In genomic region chr7:151460474-151460855, GRCh38 we compare ENCODE assay signal across 10 cellular contexts. TPM values are rescaled to one million over a fixed set of nuclear protein-coding genes. Genes with fewer than 3 reads are reported as not detected.
DNase-seq lines count a peak whose midpoint lies in the region; ATAC-seq and TF ChIP-seq lines count a peak whose summit lies in the region.
"Had no signal": no experiment of that assay in that cellular context is flagged by ENCODE, and none has a peak within 500 bp of the region (broad histone marks: within the 10 kb centered on the region; RNA-seq: fewer than 3 reads in every experiment).

No MANE protein-coding gene starts in this region.

- peak overlapping the region; percentile 86 for H3K27ac ChIP-seq in endodermal cell (ENCODE audit: low read depth, low read length)
- H3K27ac ChIP-seq in lung (ENCODE audit: low read depth in 1 of 2, low read length in 1 of 2) = peak overlapping the region; percentile 63 to 78
- peak overlapping the region; percentile 99 for H3K27ac ChIP-seq in stomach smooth muscle (ENCODE audit: low read length)

- H3K9me3 Mint-ChIP-seq in endodermal cell = peaks cover 29% of the 10 kb centered on the region

- H3K27me3 ChIP-seq in NT2/D1 (ENCODE audit: insufficient read depth, insufficient read length) (peaks cover 17% of the 10 kb centered on the region), endodermal cell (ENCODE audit: control insufficient read depth, insufficient read depth, low read length, poor library complexity, severe bottlenecking) (no peaks in the 10 kb centered on the region), lung (ENCODE audit: control insufficient read depth, insufficient read depth) (no peaks in the 10 kb centered on the region), stomach smooth muscle (ENCODE audit: control insufficient read depth in 1 of 2, insufficient read depth in 2 of 2, low read length in 2 of 2) (no peaks in the 10 kb centered on the region)

- no peaks in the 10 kb centered on the region for H3K27me3 Mint-ChIP-seq in endodermal cell (ENCODE audit: insufficient read depth)

- no peak for ATAC-seq in lung (ENCODE audit: insufficient read depth, low FRiP score)
- ATAC-seq in HG02884 (IDR thresholded peaks at IDR 0.05; ENCODE audit: unreplicated experiment) = no peak

- no peak overlapping the region for H3K4me3 Mint-ChIP-seq in endodermal cell
- H3K4me3 Mint-ChIP-seq: activated naive CD8-positive, alpha-beta T cell treated with anti-CD3 and anti-CD28 coated beads, Interleukin-2, amount 10 ng/mL, durations not matched to agents 7 days and 5 days had no signal

- H3K36me3 Mint-ChIP-seq in endodermal cell (ENCODE audit: low read depth) = peaks cover 34% of the 10 kb centered on the region

- H3K36me3 ChIP-seq in NT2/D1 (ENCODE audit: insufficient read depth, insufficient read length, low read length) (peaks cover 11% of the 10 kb centered on the region), endodermal cell (ENCODE audit: control insufficient read depth, insufficient read depth, low read length) (peaks cover 23% of the 10 kb centered on the region), lung (ENCODE audit: control insufficient read depth in 2 of 2, insufficient read depth in 2 of 2, low read length in 2 of 2) (peaks cover 2 to 11% of the 10 kb centered on the region in 2 donors), stomach smooth muscle (ENCODE audit: control insufficient read depth in 2 of 2, insufficient read depth in 2 of 2, low read length in 2 of 2) (peaks cover 8 to 11% of the 10 kb centered on the region in 2 donors)

- WGBS in endodermal cell (ENCODE audit: insufficient coverage in 1 of 2, insufficient read length in 1 of 2), 2 experiments = 90% methylated on average over 10 of the region's 10 CpGs
- WGBS in lung, 2 donors = 71 to 77% methylated on average over 10 of the region's 10 CpGs

- no peak for TF ChIP-seq CTCF in endodermal cell (conservative IDR thresholded peaks at IDR 0.05)
- TF ChIP-seq CTCF in lung (IDR thresholded peaks at IDR 0.05; ENCODE audit: control extremely low read depth, extremely low read depth) = no peak

- no peak overlapping the region for H3K4me3 ChIP-seq in NT2/D1 (ENCODE audit: insufficient read length, low read depth)
- no peak overlapping the region for H3K4me3 ChIP-seq in endodermal cell (ENCODE audit: low read length)
- no peak overlapping the region for H3K4me3 ChIP-seq in lung
- H3K4me3 ChIP-seq in stomach smooth muscle (ENCODE audit: low read length in 2 of 2) = peak overlapping the region; percentile 24 to 66

- H3K4me1 ChIP-seq in NT2/D1 (ENCODE audit: insufficient read depth, insufficient read length) (peaks cover 15% of the 10 kb centered on the region), endodermal cell (ENCODE audit: control insufficient read depth, insufficient read depth, low read length) (peaks cover 10% of the 10 kb centered on the region), lung (ENCODE audit: control insufficient read depth in 2 of 2, insufficient read depth in 2 of 2, low read length in 2 of 2) (peaks cover 0 to 4% of the 10 kb centered on the region in 2 donors), stomach smooth muscle (ENCODE audit: control insufficient read depth, insufficient read depth, low read length) (peaks cover 33% of the 10 kb centered on the region)

- no peak for DNase-seq in NT2/D1 (ENCODE audit: low read depth, low spot score)
- peak; percentile 56 for DNase-seq in endodermal cell
- DNase-seq in lung (ENCODE audit: low spot score) = no peak
- no peak for DNase-seq in activated gamma-delta T cell (lab: John Stamatoyannopoulos, UW)
- DNase-seq in NCI-H748 treated with DMSO at 0.1 percent for 48 hours (lab: John Stamatoyannopoulos, UW) = no peak
- DNase-seq in DMS79 (lab: John Stamatoyannopoulos, UW) = no peak
- DNase-seq: activated naive CD8-positive, alpha-beta T cell treated with anti-CD3 and anti-CD28 coated beads, Interleukin-2, amount 10 ng/mL, durations not matched to agents 7 days and 5 days; stimulated activated CD4-positive, alpha-beta T cell treated with anti-CD3 and anti-CD28 coated beads, Interleukin-1b, Interleukin-23, amount 100 ng/mL, for 48 hours had no signal

- H3K9ac ChIP-seq in NT2/D1 (ENCODE audit: insufficient read length, low read depth) (peak overlapping the region; percentile 6), endodermal cell (ENCODE audit: extremely low read depth, low read length, poor library complexity, severe bottlenecking) (no peak overlapping the region), stomach smooth muscle (ENCODE audit: low read length in 2 of 2) (peak overlapping the region; percentile 65 to 80)

- H3K9me3 ChIP-seq in NT2/D1 (ENCODE audit: insufficient read depth, low read length) (peaks cover 58% of the 10 kb centered on the region), endodermal cell (ENCODE audit: control insufficient read depth, low read length) (peaks cover 31% of the 10 kb centered on the region), lung (ENCODE audit: control insufficient read depth in 2 of 2, insufficient read depth in 1 of 2, low read length in 1 of 2) (peaks cover 0 to 1% of the 10 kb centered on the region in 2 donors), stomach smooth muscle (ENCODE audit: control insufficient read depth in 2 of 2, low read length in 2 of 2) (no peaks in the 10 kb centered on the region)

- peak overlapping the region; percentile 88 for H3K27ac Mint-ChIP-seq in endodermal cell
- H3K27ac Mint-ChIP-seq: activated naive CD8-positive, alpha-beta T cell treated with anti-CD3 and anti-CD28 coated beads, Interleukin-2, amount 10 ng/mL, durations not matched to agents 7 days and 5 days had no signal

- H3K4me1 Mint-ChIP-seq in endodermal cell = peaks cover 21% of the 10 kb centered on the region

RNA-seq across cellular contexts. Expression of gene CRYGN, which starts 20.5 kb away (rescaled TPM):
- total RNA-seq in endodermal cell (1 to 10 TPM; 2.3 to 4.4 TPM), lung (under 1 TPM; 0.28 to 0.34 TPM)
- 0.61 TPM for polyA plus RNA-seq in endodermal cell (2013, experiment 1 of 2)
- not detected for polyA plus RNA-seq in endodermal cell (2013, experiment 2 of 2)
- under 1 TPM in 1 of 2 donors, not detected in 1; 0.07 TPM for polyA plus RNA-seq in lung

RNA-seq across cellular contexts. Expression of gene WDR86, which starts 50.6 kb away (rescaled TPM):
- 10 to 100 TPM; 83.3 to 94.2 TPM for total RNA-seq in endodermal cell
- 19.3 TPM for polyA plus RNA-seq in endodermal cell (2013, experiment 1 of 2)
- 21.2 TPM for polyA plus RNA-seq in endodermal cell (2013, experiment 2 of 2)
- 10 to 100 TPM in 1 of 2 donors, 1 to 10 TPM in 1; 2.9 to 19.7 TPM for total RNA-seq in lung
- polyA plus RNA-seq in lung = 1 to 10 TPM in 1 of 2 donors, under 1 TPM in 1; 0.81 to 1.9 TPM

RNA-seq across cellular contexts. Expression of gene RHEB, which starts 59.2 kb away (rescaled TPM):
- total RNA-seq in endodermal cell (100 to 1,000 TPM; 108 to 113 TPM), lung (10 to 100 TPM; 65.6 to 82.0 TPM)
- polyA plus RNA-seq in endodermal cell (2013, experiment 1 of 2) = 119 TPM
- polyA plus RNA-seq in endodermal cell (2013, experiment 2 of 2) = 115 TPM
- 100 to 1,000 TPM in 1 of 2 donors, 10 to 100 TPM in 1; 85.6 to 117 TPM for polyA plus RNA-seq in lung

Comparison
In these comparisons a context has a peak if more than half of its experiments do, and no peak if none do; other contexts are left out.
1. H3K4me3 ChIP-seq: peak in stomach smooth muscle (2 of 2); none in NT2/D1 (single experiment), endodermal cell (single experiment) and lung (single experiment).
2. RNA of gene WDR86, which starts 50.6 kb away (total RNA-seq): 83.3 to 94.2 TPM in endodermal cell; 2.9 to 19.7 TPM in lung; every median in the first group is over 4 times any median in the second.
3. Peak in every context shown above with its lines, with median percentiles within 50 percentile points of each other: H3K27ac ChIP-seq.